In the genomic region with DNA sequence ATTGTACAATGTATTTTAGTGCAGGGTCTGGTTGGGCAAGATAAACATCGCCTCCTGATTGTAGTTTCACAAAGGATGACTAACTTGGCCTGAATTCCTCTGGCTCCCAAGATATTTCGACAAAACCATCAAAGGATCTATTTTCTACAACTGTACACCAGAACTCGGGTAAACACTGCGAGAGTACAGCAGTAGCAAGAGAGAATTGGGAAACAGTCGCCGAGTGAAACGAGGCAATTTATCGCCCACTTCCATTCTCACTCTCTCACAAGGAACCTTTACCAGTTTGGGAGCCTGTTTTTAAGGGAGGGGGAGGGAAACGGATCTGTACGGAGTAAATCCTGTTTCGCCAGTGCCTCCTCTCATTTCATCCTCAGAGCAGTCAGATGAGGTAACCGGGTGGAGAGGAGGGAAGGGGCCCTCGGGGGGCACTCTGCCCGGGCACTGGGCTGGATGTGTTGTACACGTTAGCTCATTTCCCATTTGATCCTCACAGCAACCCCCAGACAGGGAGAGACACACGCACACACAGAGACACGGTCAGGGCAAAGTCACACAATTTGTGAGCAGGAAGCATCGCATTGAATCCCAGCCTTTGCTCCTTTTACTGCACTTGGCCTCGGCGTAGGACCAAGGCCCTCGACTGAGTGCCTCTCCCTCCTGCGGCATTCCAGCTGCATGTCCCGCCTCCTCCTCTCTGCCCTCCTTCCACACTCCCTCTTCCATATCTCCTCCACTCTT, we compare ENCODE assay signal across 1 cellular context.
TF ChIP-seq lines count a peak whose summit lies in the region.

No MANE protein-coding gene starts in this region.

TF ChIP-seq in GM23338, 12 proteins besides CTCF, POLR2A, EP300 and RAD21 (continued from another document):
- TF ChIP-seq, protein P1, sequence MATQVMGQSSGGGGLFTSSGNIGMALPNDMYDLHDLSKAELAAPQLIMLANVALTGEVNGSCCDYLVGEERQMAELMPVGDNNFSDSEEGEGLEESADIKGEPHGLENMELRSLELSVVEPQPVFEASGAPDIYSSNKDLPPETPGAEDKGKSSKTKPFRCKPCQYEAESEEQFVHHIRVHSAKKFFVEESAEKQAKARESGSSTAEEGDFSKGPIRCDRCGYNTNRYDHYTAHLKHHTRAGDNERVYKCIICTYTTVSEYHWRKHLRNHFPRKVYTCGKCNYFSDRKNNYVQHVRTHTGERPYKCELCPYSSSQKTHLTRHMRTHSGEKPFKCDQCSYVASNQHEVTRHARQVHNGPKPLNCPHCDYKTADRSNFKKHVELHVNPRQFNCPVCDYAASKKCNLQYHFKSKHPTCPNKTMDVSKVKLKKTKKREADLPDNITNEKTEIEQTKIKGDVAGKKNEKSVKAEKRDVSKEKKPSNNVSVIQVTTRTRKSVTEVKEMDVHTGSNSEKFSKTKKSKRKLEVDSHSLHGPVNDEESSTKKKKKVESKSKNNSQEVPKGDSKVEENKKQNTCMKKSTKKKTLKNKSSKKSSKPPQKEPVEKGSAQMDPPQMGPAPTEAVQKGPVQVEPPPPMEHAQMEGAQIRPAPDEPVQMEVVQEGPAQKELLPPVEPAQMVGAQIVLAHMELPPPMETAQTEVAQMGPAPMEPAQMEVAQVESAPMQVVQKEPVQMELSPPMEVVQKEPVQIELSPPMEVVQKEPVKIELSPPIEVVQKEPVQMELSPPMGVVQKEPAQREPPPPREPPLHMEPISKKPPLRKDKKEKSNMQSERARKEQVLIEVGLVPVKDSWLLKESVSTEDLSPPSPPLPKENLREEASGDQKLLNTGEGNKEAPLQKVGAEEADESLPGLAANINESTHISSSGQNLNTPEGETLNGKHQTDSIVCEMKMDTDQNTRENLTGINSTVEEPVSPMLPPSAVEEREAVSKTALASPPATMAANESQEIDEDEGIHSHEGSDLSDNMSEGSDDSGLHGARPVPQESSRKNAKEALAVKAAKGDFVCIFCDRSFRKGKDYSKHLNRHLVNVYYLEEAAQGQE (IDR thresholded peaks at IDR 0.05; ENCODE audit: unreplicated experiment) = no peak
- TF ChIP-seq ZNF114 (CRISPR knock-in tag; IDR thresholded peaks at IDR 0.05) = no peak
- TF ChIP-seq NANOG (IDR thresholded peaks at IDR 0.05; ENCODE audit: borderline replicate concordance) = no peak
